Comparison of ENCODE assay signal across 18 cellular contexts in the genomic region with DNA sequence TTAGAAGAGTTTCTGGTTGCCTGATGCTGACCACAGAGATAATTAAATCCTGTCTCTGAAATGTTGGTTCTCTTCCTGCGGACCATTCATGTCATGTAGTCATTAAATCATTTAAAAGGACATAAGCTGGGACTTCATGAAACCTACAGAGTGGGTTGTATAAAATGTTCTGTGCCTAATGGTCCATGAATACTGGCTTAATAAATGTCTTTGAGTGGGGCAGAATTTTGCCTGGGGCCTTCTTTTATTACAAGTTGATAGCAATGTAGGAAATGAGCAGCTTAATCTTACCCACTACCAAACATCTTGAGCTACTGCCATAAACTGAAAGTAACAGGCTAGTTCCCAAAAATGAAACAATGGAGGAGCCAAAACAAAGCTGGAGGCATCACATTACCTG.
A peak's percentile ranks its signal among the peaks of the same experiment; 100 is the strongest.
DNase-seq lines count a peak whose midpoint lies in the region; ATAC-seq and TF ChIP-seq lines count a peak whose summit lies in the region.
"Had no signal": no experiment of that assay in that cellular context is flagged by ENCODE, and none has a peak within 500 bp of the region (broad histone marks: within the 10 kb centered on the region; RNA-seq: fewer than 3 reads in every experiment).

No MANE protein-coding gene starts in this region.

- H3K4me1 Mint-ChIP-seq in H9, result peaks cover 24 to 37% of the 10 kb centered on the region in 2 experiments
- H3K4me1 Mint-ChIP-seq: B cell had no signal

- H3K9me3 Mint-ChIP-seq in H9, result peaks cover 14 to 15% of the 10 kb centered on the region in 2 experiments

- no peak overlapping the region for H4K91ac ChIP-seq in H9 (ENCODE audit: insufficient read length, low read depth, low read length)

- TF ChIP-seq CTCF in H9 (conservative IDR thresholded peaks at IDR 0.05) (no peak), adrenal gland (IDR thresholded peaks at IDR 0.05) (no peak)

- no peak overlapping the region for H2BK120ac ChIP-seq in H9 (ENCODE audit: low read depth, low read length, poor library complexity, severe bottlenecking)
- peak overlapping the region; percentile 62 for H2BK120ac ChIP-seq in mesendoderm (ENCODE audit: low read depth, low read length)

- H4K8ac ChIP-seq in H9 (replicated peaks; ENCODE audit: insufficient read length, low read depth, low read length), result no peak overlapping the region
- H4K8ac ChIP-seq in mesendoderm (ENCODE audit: low read depth, low read length), result no peak overlapping the region

- no peaks in the 10 kb centered on the region for H4K20me1 ChIP-seq in H9 (ENCODE audit: control insufficient read depth, insufficient read depth, insufficient read length)

- peak overlapping the region; percentile 49 for H2BK20ac ChIP-seq in H9 (ENCODE audit: low read depth, low read length, poor library complexity, severe bottlenecking)

- peaks cover 2% of the 10 kb centered on the region; the same call in 1 of the 2 replicates for H3K4me1 ChIP-seq in H9 (ENCODE audit: insufficient read depth, low read length)
- peaks cover 6% of the 10 kb centered on the region for H3K4me1 ChIP-seq in mesendoderm (ENCODE audit: control insufficient read depth, low read depth, low read length)
- no peaks in the 10 kb centered on the region for H3K4me1 ChIP-seq in adrenal gland (replicated peaks in 1 of 2)
- H3K4me1 ChIP-seq: Peyer's patch had no signal

- H2BK12ac ChIP-seq in H9 (ENCODE audit: insufficient read length, low read depth, low read length), result no peak overlapping the region

- H3K9me3 ChIP-seq in H9 (ENCODE audit: control insufficient read depth, low read depth, low read length) (peaks cover 10% of the 10 kb centered on the region), adrenal gland (replicated peaks in 1 of 3) (peaks cover 0 to 6% (median 0%) of the 10 kb centered on the region in 3 donors)

- no peak overlapping the region for H3K4me3 ChIP-seq in mesendoderm (ENCODE audit: low read length)
- no peak overlapping the region for H3K4me3 ChIP-seq in adrenal gland
- H3K4me3 ChIP-seq: Peyer's patch had no signal

- no peak for TF ChIP-seq POLR2A in adrenal gland (IDR thresholded peaks at IDR 0.05)

- H3K9ac ChIP-seq in H9 (ENCODE audit: extremely low read depth, insufficient read length, low read length) (no peak overlapping the region), mesendoderm (ENCODE audit: low read length) (no peak overlapping the region)

- no CpG with 5 or more reads among the region's 1 CpG for WGBS in H9 (ENCODE audit: extremely low coverage, insufficient read length, low lambda C conversion rate)
- WGBS in mesendoderm (ENCODE audit: extremely low coverage, insufficient coverage, low lambda C conversion rate), result no CpG with 5 or more reads among the region's 1 CpG
- 88 to 100% (median 92%) methylated on average over 1 of the region's 1 CpG for WGBS in adrenal gland, 4 donors

- intact Hi-C loops in adrenal gland (cut with DNase I), result no loop called here

- no peak overlapping the region; a peak in 2 of 7 replicates for H3K27ac Mint-ChIP-seq in H9
- H3K27ac Mint-ChIP-seq: B cell; CD4-positive, CD25-positive, alpha-beta regulatory T cell; T-helper 1 cell treated with Interleukin-12 subunit alpha and Interleukin-12 subunit beta and Interleukin-4 antibody, amounts not matched to agents 30 μg/mL and 1 μg/mL, for 36 hours had no signal

- no peaks in the 10 kb centered on the region for H3K23me2 ChIP-seq in H9 (ENCODE audit: insufficient read length, low read depth, low read length, poor library complexity, severe bottlenecking)

- ATAC-seq in HG03095 (IDR thresholded peaks at IDR 0.05; ENCODE audit: unreplicated experiment), result no peak

- H3K4me2 ChIP-seq in H9 (ENCODE audit: insufficient read depth, insufficient read length, low read length) (no peak overlapping the region), mesendoderm (ENCODE audit: low read length) (no peak overlapping the region)

- H3K36me3 Mint-ChIP-seq in H9 (ENCODE audit: insufficient read depth in 1 of 3, low read depth in 3 of 3), result peaks cover 10 to 24% (median 21%) of the 10 kb centered on the region in 3 experiments
- H3K36me3 Mint-ChIP-seq: CD4-positive, CD25-positive, alpha-beta regulatory T cell had no signal

- no peak overlapping the region for H3K4me3 Mint-ChIP-seq in H9
- H3K4me3 Mint-ChIP-seq: B cell; CD4-positive, CD25-positive, alpha-beta regulatory T cell; T-helper 1 cell treated with Interleukin-12 subunit alpha and Interleukin-12 subunit beta and Interleukin-4 antibody, amounts not matched to agents 30 μg/mL and 1 μg/mL, for 36 hours had no signal

- H2BK5ac ChIP-seq in H9 (ENCODE audit: insufficient read length, low read length) (no peak overlapping the region), mesendoderm (ENCODE audit: low read length) (peak overlapping the region; percentile 97)

- H3K79me1 ChIP-seq in H9 (ENCODE audit: insufficient read depth, low read depth, low read length, poor library complexity, severe bottlenecking), result no peaks in the 10 kb centered on the region
- no peaks in the 10 kb centered on the region for H3K79me1 ChIP-seq in mesendoderm (ENCODE audit: low read length)

- DNase-seq in H9, result no peak
- peak; percentile 73 for DNase-seq in M059J (ENCODE audit: low read depth)
- peak; percentile 2 for DNase-seq in OCI-M1 (lab: John Stamatoyannopoulos, UW)
- DNase-seq in mesendoderm, result no peak
- DNase-seq in adrenal gland, result no peak
- no peak for DNase-seq in HK-2 (ENCODE audit: unreplicated experiment)
- DNase-seq: Caco-2; CD4-positive, CD25-positive, alpha-beta regulatory T cell; NCI-H1048; NCI-H187 treated with DMSO at 0.1 percent for 48 hours; NCI-H510A; NCI-H82; Peyer's patch; SHP77 had no signal

- H2AFZ ChIP-seq in H9 (ENCODE audit: low read length), result no peak overlapping the region

- H3K27me3 ChIP-seq in H9 (ENCODE audit: insufficient read depth, low read length), result no peaks in the 10 kb centered on the region
- H3K27me3 ChIP-seq in mesendoderm (ENCODE audit: insufficient read depth, low read length, poor library complexity), result no peaks in the 10 kb centered on the region
- no peaks in the 10 kb centered on the region for H3K27me3 ChIP-seq in adrenal gland
- H3K27me3 ChIP-seq: Peyer's patch had no signal

- H3K23ac ChIP-seq in H9 (ENCODE audit: insufficient read length, low read depth, low read length) (no peak overlapping the region), mesendoderm (ENCODE audit: low read length) (no peak overlapping the region)

- H3K56ac ChIP-seq in H9 (ENCODE audit: insufficient read length, low read depth, low read length) (no peak overlapping the region), mesendoderm (ENCODE audit: low read length) (peak overlapping the region; percentile 86)

- H2BK15ac ChIP-seq in H9 (ENCODE audit: low read depth, low read length) (no peak overlapping the region), mesendoderm (replicated peaks; ENCODE audit: low read depth) (peak overlapping the region; percentile 61)

- H3K36me3 ChIP-seq in mesendoderm (ENCODE audit: control insufficient read depth, insufficient read depth, low read length) (no peaks in the 10 kb centered on the region), adrenal gland (replicated peaks in 1 of 2) (no peaks in the 10 kb centered on the region)
- H3K36me3 ChIP-seq: Peyer's patch had no signal

- H3T11ph ChIP-seq in H9 (ENCODE audit: low read length), result peak overlapping the region; percentile 45

- H3K79me2 ChIP-seq in H9 (ENCODE audit: insufficient read depth, low read length) (no peaks in the 10 kb centered on the region), mesendoderm (ENCODE audit: control insufficient read depth, insufficient read depth, low read length) (no peaks in the 10 kb centered on the region)

- H3K27ac ChIP-seq in H9 (ENCODE audit: insufficient read length, low read depth, low read length), result no peak overlapping the region
- H3K27ac ChIP-seq in mesendoderm (ENCODE audit: low read depth, low read length), result peak overlapping the region; percentile 83
- no peak overlapping the region for H3K27ac ChIP-seq in adrenal gland
- H3K27ac ChIP-seq: HL-60, Peyer's patch had no signal

- H2AK5ac ChIP-seq in H9 (ENCODE audit: insufficient read length, low read length), result no peak overlapping the region
- peak overlapping the region; percentile 65 for H2AK5ac ChIP-seq in mesendoderm (ENCODE audit: low read length)

- H3K18ac ChIP-seq in H9 (ENCODE audit: insufficient read length, low read depth, low read length) (no peak overlapping the region), mesendoderm (ENCODE audit: low read length) (peak overlapping the region; percentile 95)

- H4K5ac ChIP-seq in H9 (ENCODE audit: insufficient read length, low read depth, low read length) (no peak overlapping the region), mesendoderm (ENCODE audit: low read length) (peak overlapping the region; percentile 72)

- no peak overlapping the region for H3K14ac ChIP-seq in H9 (ENCODE audit: insufficient read depth, low read length)

- H3K4ac ChIP-seq in H9 (ENCODE audit: low read depth, low read length) (no peak overlapping the region), mesendoderm (ENCODE audit: low read depth, low read length) (peak overlapping the region; percentile 84)

- no peaks in the 10 kb centered on the region; the same call in 1 of the 2 replicates for H3K27me3 Mint-ChIP-seq in H9 (ENCODE audit: low read depth)
- H3K27me3 Mint-ChIP-seq: B cell had no signal

Comparison
In these comparisons a context has a peak if more than half of its experiments do, and no peak if none do; other contexts are left out.
1. DNase-seq: peak in M059J (single experiment) and OCI-M1 (single experiment); none in H9 (single experiment), mesendoderm (single experiment), adrenal gland (0 of 7) and HK-2 (single experiment).